In the genomic region with DNA sequence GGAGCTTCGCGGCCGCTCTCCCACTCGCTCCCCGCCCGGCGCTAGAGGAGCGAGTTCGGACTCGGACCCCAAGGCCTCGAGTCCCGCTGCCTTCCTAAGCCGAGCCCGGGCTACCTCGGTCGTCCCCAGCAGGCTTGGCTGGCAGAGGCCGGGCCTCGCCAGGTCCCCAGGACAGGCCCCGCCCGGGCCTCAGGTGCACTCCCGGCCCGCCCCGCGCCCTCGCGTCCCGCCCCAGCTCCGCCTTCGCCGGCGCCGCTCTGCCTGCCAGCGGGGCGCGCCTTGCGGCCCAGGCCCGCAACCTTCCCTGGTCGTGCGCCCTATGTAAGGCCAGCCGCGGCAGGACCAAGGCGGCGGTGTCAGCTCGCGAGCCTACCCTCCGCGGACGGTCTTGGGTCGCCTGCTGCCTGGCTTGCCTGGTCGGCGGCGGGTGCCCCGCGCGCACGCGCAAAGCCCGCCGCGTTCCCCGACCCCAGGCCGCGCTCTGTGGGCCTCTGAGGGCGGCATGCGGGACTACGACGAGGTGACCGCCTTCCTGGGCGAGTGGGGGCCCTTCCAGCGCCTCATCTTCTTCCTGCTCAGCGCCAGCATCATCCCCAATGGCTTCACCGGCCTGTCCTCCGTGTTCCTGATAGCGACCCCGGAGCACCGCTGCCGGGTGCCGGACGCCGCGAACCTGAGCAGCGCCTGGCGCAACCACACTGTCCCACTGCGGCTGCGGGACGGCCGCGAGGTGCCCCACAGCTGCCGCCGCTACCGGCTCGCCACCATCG, we compare ENCODE assay signal across 8 cellular contexts. TPM values are rescaled to one million over a fixed set of nuclear protein-coding genes. Genes with fewer than 3 reads are reported as not detected.
A peak's percentile ranks its signal among the peaks of the same experiment; 100 is the strongest.
DNase-seq lines count a peak whose midpoint lies in the region; ATAC-seq and TF ChIP-seq lines count a peak whose summit lies in the region.

A gene (plus strand): TSS at position 240 of the 770 bp plus-strand sequence. CDS start 263 bp downstream, at position 503.

- H3K4me3 ChIP-seq in left ventricle myocardium inferior (peak within 1 kb of the TSS; percentile 83), psoas muscle (peak within 1 kb of the TSS; percentile 89), vagina (peak within 1 kb of the TSS; percentile 58 to 74)

- peaks cover 61% of the 10 kb centered on the region for H3K4me1 ChIP-seq in left ventricle myocardium inferior
- peaks cover 32% of the 10 kb centered on the region for H3K4me1 ChIP-seq in psoas muscle
- peaks cover 38% of the 10 kb centered on the region for H3K4me1 ChIP-seq in vagina

- H3K27me3 Mint-ChIP-seq in IgD-negative memory B cell, result no peaks in the 10 kb centered on the region
- H3K27me3 Mint-ChIP-seq in activated naive CD8-positive, alpha-beta T cell treated with anti-CD3 and anti-CD28 coated beads, Interleukin-2, amount 50 U/mL, for 24 hours, result no peaks in the 10 kb centered on the region

- H3K9me3 ChIP-seq in left ventricle myocardium inferior (replicated peaks) (no peaks in the 10 kb centered on the region), psoas muscle (no peaks in the 10 kb centered on the region), vagina (no peaks in the 10 kb centered on the region)

- intact Hi-C loops in left ventricle myocardium inferior (cut with micrococcal nuclease) (no loop called here), psoas muscle (cut with DNase I) (loop anchor here (2.0 to 10.0 kb wide), 4 partner anchors 77 to 495 kb away; a partner anchor contains a TSS), vagina (cut with DNase I) (loop anchor here (10.0 kb wide), 2 partner anchors 75 to 115 kb away; a partner anchor contains a TSS)

- peak within 1 kb of the TSS; percentile 94 for H3K27ac ChIP-seq in left ventricle myocardium inferior (replicated peaks)
- H3K27ac ChIP-seq in psoas muscle, result peak within 1 kb of the TSS; percentile 97
- peak within 1 kb of the TSS; percentile 87 for H3K27ac ChIP-seq in vagina

- no peak for TF ChIP-seq POLR2A in vagina (IDR thresholded peaks at IDR 0.05)

- peak within 1 kb of the TSS; percentile 49 to 86 (median 82) for H3K27ac Mint-ChIP-seq in IgD-negative memory B cell
- peak within 1 kb of the TSS; percentile 81 for H3K27ac Mint-ChIP-seq in activated naive CD8-positive, alpha-beta T cell treated with anti-CD3 and anti-CD28 coated beads, Interleukin-2, amount 50 U/mL, for 24 hours

- H3K4me3 Mint-ChIP-seq in IgD-negative memory B cell, result peak within 1 kb of the TSS; percentile 75 to 92 (median 88)
- peak within 1 kb of the TSS; percentile 84 for H3K4me3 Mint-ChIP-seq in activated naive CD8-positive, alpha-beta T cell treated with anti-CD3 and anti-CD28 coated beads, Interleukin-2, amount 50 U/mL, for 24 hours

- H3K27me3 ChIP-seq in left ventricle myocardium inferior (ENCODE audit: low read depth), result no peaks in the 10 kb centered on the region
- no peaks in the 10 kb centered on the region for H3K27me3 ChIP-seq in psoas muscle (ENCODE audit: insufficient read depth in 3 of 3, low read length in 2 of 3)
- no peaks in the 10 kb centered on the region for H3K27me3 ChIP-seq in vagina

- H3K36me3 Mint-ChIP-seq in IgD-negative memory B cell, result peaks cover 2% of the 10 kb centered on the region
- no peaks in the 10 kb centered on the region for H3K36me3 Mint-ChIP-seq in activated naive CD8-positive, alpha-beta T cell treated with anti-CD3 and anti-CD28 coated beads, Interleukin-2, amount 50 U/mL, for 24 hours (ENCODE audit: low read depth)

- peaks cover 13 to 17% (median 16%) of the 10 kb centered on the region in 3 donors for H3K4me1 Mint-ChIP-seq in IgD-negative memory B cell
- peaks cover 28% of the 10 kb centered on the region for H3K4me1 Mint-ChIP-seq in activated naive CD8-positive, alpha-beta T cell treated with anti-CD3 and anti-CD28 coated beads, Interleukin-2, amount 50 U/mL, for 24 hours

- 0 to 1% (median 1%) methylated on average over 65 to 93 of the region's 93 CpGs for WGBS in psoas muscle, 3 donors

- DNase-seq in EL, result peak; percentile 68
- peak; percentile 77 for DNase-seq in activated naive CD8-positive, alpha-beta T cell treated with anti-CD3 and anti-CD28 coated beads, Interleukin-2, amount 50 U/mL, for 24 hours
- peak; percentile 67 for DNase-seq in left ventricle myocardium inferior
- peak; percentile 75 to 85 for DNase-seq in psoas muscle
- DNase-seq in vagina (ENCODE audit: extremely low spot score in 2 of 2), result peak in 1 of 2 donors; percentile 91

- TF ChIP-seq CTCF in left ventricle myocardium inferior (IDR thresholded peaks at IDR 0.05; ENCODE audit: borderline replicate concordance) (no peak), psoas muscle (IDR thresholded peaks at IDR 0.05) (no peak), vagina (IDR thresholded peaks at IDR 0.05) (no peak)

- H3K36me3 ChIP-seq in left ventricle myocardium inferior (no peaks in the 10 kb centered on the region), psoas muscle (ENCODE audit: insufficient read depth in 1 of 2, low read depth in 1 of 2) (peaks cover 0 to 20% of the 10 kb centered on the region in 2 donors), vagina (no peaks in the 10 kb centered on the region)

- no peaks in the 10 kb centered on the region for H3K9me3 Mint-ChIP-seq in IgD-negative memory B cell
- H3K9me3 Mint-ChIP-seq in activated naive CD8-positive, alpha-beta T cell treated with anti-CD3 and anti-CD28 coated beads, Interleukin-2, amount 50 U/mL, for 24 hours, result no peaks in the 10 kb centered on the region

- ATAC-seq in GM21529 (IDR thresholded peaks at IDR 0.05; ENCODE audit: unreplicated experiment) (peak; percentile 88), SK-N-SH treated with all-trans-retinoic acid at 6 μM for 48 hours (peak; percentile 84), psoas muscle (peak; percentile 77 to 88 (median 81))
- ATAC-seq in activated naive CD8-positive, alpha-beta T cell treated with anti-CD3 and anti-CD28 coated beads, Interleukin-2, amount 50 U/mL, for 24 hours, result peak; percentile 96

TF ChIP-seq in SK-N-SH treated with all-trans-retinoic acid at 6 μM for 48 hours, 23 proteins besides CTCF, POLR2A, EP300 and RAD21:
- no peak for TF ChIP-seq ISL1 (CRISPR knock-in tag; IDR thresholded peaks at IDR 0.05)
- no peak for TF ChIP-seq TCF4 (CRISPR knock-in tag; IDR thresholded peaks at IDR 0.05; ENCODE audit: borderline replicate concordance)
- peak; percentile 20; the same call in 1 of the 2 replicates for TF ChIP-seq SNAI2 (CRISPR knock-in tag; IDR thresholded peaks at IDR 0.05)

RNA-seq across cellular contexts. Expression of the gene that starts here (rescaled TPM):
- polyA plus RNA-seq in IgD-negative memory B cell, result 1.9 TPM
- 20.8 TPM for total RNA-seq in left ventricle myocardium inferior
- 100 to 1,000 TPM in 1 of 4 donors, 10 to 100 TPM in 3; 26.6 to 145 (median 74.7) TPM for total RNA-seq in psoas muscle
- polyA plus RNA-seq in psoas muscle, result 10 to 100 TPM; 37.7 to 93.7 (median 60.6) TPM
- 15.2 TPM for total RNA-seq in vagina

Comparison
In these comparisons a context has a peak if more than half of its experiments do, and no peak if none do; other contexts are left out.
1. RNA of the gene that starts here (polyA plus RNA-seq): 37.7 to 93.7 TPM in psoas muscle; 1.9 TPM in IgD-negative memory B cell (single experiment); every median in the first group is over 10 times any median in the second.
2. Peak in every context shown above with its lines, with median percentiles within 50 percentile points of each other: ATAC-seq, H3K27ac ChIP-seq and H3K4me3 ChIP-seq.